35 cellular contexts compared by ENCODE assay signal in the genomic region with DNA sequence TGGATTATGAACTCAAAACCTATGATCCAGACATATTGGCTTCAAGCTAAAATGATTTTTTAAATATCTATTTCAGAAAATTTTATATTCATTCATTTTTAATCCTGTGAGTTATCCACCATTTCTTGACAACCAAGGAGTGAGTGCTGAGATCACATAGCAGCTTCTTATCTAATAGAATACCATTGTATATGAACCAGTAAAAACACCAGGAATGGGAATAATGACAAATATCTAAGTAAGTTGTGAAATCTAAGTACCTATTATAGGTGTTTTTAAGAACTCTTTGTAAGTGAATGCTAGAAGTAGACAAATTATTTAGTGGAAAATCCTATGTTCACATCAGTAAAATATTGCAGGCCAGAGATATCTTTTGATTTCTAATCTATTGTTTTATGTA. TPM values are rescaled to one million over a fixed set of nuclear protein-coding genes. Genes with fewer than 3 reads are reported as not detected.
"Had no signal": no experiment of that assay in that cellular context is flagged by ENCODE, and none has a peak within 500 bp of the region (broad histone marks: within the 10 kb centered on the region; RNA-seq: fewer than 3 reads in every experiment).

No MANE protein-coding gene starts in this region.

- H3K9me3 ChIP-seq: adrenal gland, body of pancreas, breast epithelium had no signal

- DNase-seq: activated B cell treated with CpG ODN at 0.5 μM for 24 hours; activated CD4-positive, alpha-beta memory T cell treated with anti-CD3 and anti-CD28 coated beads for 36 hours; activated CD4-positive, alpha-beta T cell treated with anti-CD3 and anti-CD28 coated beads for 4 hours; activated CD4-positive, alpha-beta T cell treated with anti-CD3 and anti-CD28 coated beads, Interleukin-2, amount 10 ng/mL, durations not matched to agents 24 days and 14 days; activated CD4-positive, alpha-beta T cell treated with anti-CD3 and anti-CD28 coated beads, Interleukin-2, amount 50 U/mL, for 1 hour; activated CD4-positive, alpha-beta T cell treated with anti-CD3 and anti-CD28 coated beads, Interleukin-2, amount 50 U/mL, for 4 hours; activated CD4-positive, CD25-positive, alpha-beta regulatory T cell treated with anti-CD3 and anti-CD28 coated beads, Interleukin-2, amount 50 U/mL, for 72 hours; activated CD8-positive, alpha-beta memory T cell treated with anti-CD3 and anti-CD28 coated beads, Interleukin-2, amount 50 U/mL, for 4 hours; activated CD8-positive, alpha-beta T cell treated with anti-CD3 and anti-CD28 coated beads for 36 hours; activated effector memory CD4-positive, alpha-beta T cell treated with anti-CD3 and anti-CD28 coated beads, Interleukin-2, amount 50 U/mL, for 16 hours; activated gamma-delta T cell treated with Interleukin-2 at 50 U/mL for 16 hours; activated naive CD4-positive, alpha-beta T cell; activated naive CD4-positive, alpha-beta T cell treated with anti-CD3 and anti-CD28 coated beads for 36 hours; activated naive CD4-positive, alpha-beta T cell treated with anti-CD3 and anti-CD28 coated beads, Interleukin-2, amount 50 U/mL, for 16 hours; activated naive CD8-positive, alpha-beta T cell treated with anti-CD3 and anti-CD28 coated beads for 36 hours; activated T-cell treated with anti-CD3 and anti-CD28 coated beads for 4 hours; activated T-cell treated with anti-CD3 and anti-CD28 coated beads, Interleukin-2, amount 50 U/mL, for 1 hour; activated T-cell treated with anti-CD3 and anti-CD28 coated beads, Interleukin-2, amount 50 U/mL, for 4 hours; activated T-cell treated with anti-CD3 and anti-CD28 coated beads, Interleukin-2, amount 50 U/mL, for 72 hours; adrenal gland; amygdala; aorta; body of pancreas; brain microvascular endothelial cell; central memory CD4-positive, alpha-beta T cell; T-helper 1 cell; T-helper 2 cell; T-helper 9 cell had no signal

- H3K27ac ChIP-seq: adrenal gland, body of pancreas, brain microvascular endothelial cell, breast epithelium, VCaP had no signal

- H3K4me1 ChIP-seq: adrenal gland, body of pancreas, breast epithelium had no signal

- ATAC-seq: activated CD8-positive, alpha-beta T cell treated with anti-CD3 and anti-CD28 coated beads for 36 hours; activated naive CD4-positive, alpha-beta T cell treated with anti-CD3 and anti-CD28 coated beads, Interleukin-2, amount 50 U/mL, for 72 hours; activated T-cell treated with anti-CD3 and anti-CD28 coated beads, Interleukin-2, amount 50 U/mL, for 4 hours; activated T-cell treated with anti-CD3 and anti-CD28 coated beads, Interleukin-2, amount 50 U/mL, for 72 hours; activated T-helper 17 cell treated with anti-CD3 and anti-CD28 coated beads, Interleukin-2, amount 50 U/mL, for 72 hours; body of pancreas had no signal

- H3K4me3 ChIP-seq: adrenal gland, body of pancreas, breast epithelium had no signal

- H3K27me3 ChIP-seq: adrenal gland, body of pancreas, brain microvascular endothelial cell, breast epithelium had no signal

- H3K36me3 ChIP-seq: adrenal gland, brain microvascular endothelial cell, breast epithelium had no signal

RNA-seq across cellular contexts. Expression of a gene that starts 8.2 kb away (rescaled TPM):
- total RNA-seq: activated B cell treated with CpG ODN at 0.5 μM for 24 hours; activated CD4-positive, alpha-beta memory T cell treated with anti-CD3 and anti-CD28 coated beads for 36 hours; activated CD4-positive, alpha-beta T cell treated with anti-CD3 and anti-CD28 coated beads, Interleukin-2, amount 10 ng/mL, durations not matched to agents 24 days and 14 days; activated CD8-positive, alpha-beta memory T cell treated with anti-CD3 and anti-CD28 coated beads for 36 hours; activated CD8-positive, alpha-beta T cell treated with anti-CD3 and anti-CD28 coated beads for 36 hours; activated naive CD4-positive, alpha-beta T cell treated with anti-CD3 and anti-CD28 coated beads for 36 hours; activated naive CD4-positive, alpha-beta T cell treated with anti-CD3 and anti-CD28 coated beads, Interleukin-2, amount 50 U/mL, for 72 hours; activated naive CD8-positive, alpha-beta T cell treated with anti-CD3 and anti-CD28 coated beads for 36 hours; activated T-cell treated with anti-CD3 and anti-CD28 coated beads, Interleukin-2, amount 50 U/mL, for 72 hours; activated T-helper 1 cell treated with anti-CD3 and anti-CD28 coated beads, Interleukin-12 subunit alpha, Interleukin-12 subunit beta, Interleukin-2, Interleukin-4 antibody, amounts not matched to agents 30 ng/mL and 10 ng/mL and 1 ng/mL, durations not matched to agents 14 hours and 24 hours and 36 hours; activated T-helper 17 cell treated with anti-CD3 and anti-CD28 coated beads, Interleukin-2, amount 50 U/mL, for 72 hours had no signal

RNA-seq across cellular contexts. Expression of a gene that starts 45.3 kb away (rescaled TPM):
- total RNA-seq: activated B cell treated with CpG ODN at 0.5 μM for 24 hours; activated CD4-positive, alpha-beta memory T cell treated with anti-CD3 and anti-CD28 coated beads for 36 hours; activated CD4-positive, alpha-beta T cell treated with anti-CD3 and anti-CD28 coated beads, Interleukin-2, amount 10 ng/mL, durations not matched to agents 24 days and 14 days; activated CD8-positive, alpha-beta memory T cell treated with anti-CD3 and anti-CD28 coated beads for 36 hours; activated CD8-positive, alpha-beta T cell treated with anti-CD3 and anti-CD28 coated beads for 36 hours; activated naive CD4-positive, alpha-beta T cell treated with anti-CD3 and anti-CD28 coated beads for 36 hours; activated naive CD4-positive, alpha-beta T cell treated with anti-CD3 and anti-CD28 coated beads, Interleukin-2, amount 50 U/mL, for 72 hours; activated naive CD8-positive, alpha-beta T cell treated with anti-CD3 and anti-CD28 coated beads for 36 hours; activated T-cell treated with anti-CD3 and anti-CD28 coated beads, Interleukin-2, amount 50 U/mL, for 4 hours; activated T-cell treated with anti-CD3 and anti-CD28 coated beads, Interleukin-2, amount 50 U/mL, for 72 hours; activated T-helper 1 cell treated with anti-CD3 and anti-CD28 coated beads, Interleukin-12 subunit alpha, Interleukin-12 subunit beta, Interleukin-2, Interleukin-4 antibody, amounts not matched to agents 30 ng/mL and 10 ng/mL and 1 ng/mL, durations not matched to agents 14 hours and 24 hours and 36 hours; activated T-helper 17 cell treated with anti-CD3 and anti-CD28 coated beads, Interleukin-2, amount 50 U/mL, for 72 hours; adrenal gland; aorta; astrocyte; body of pancreas had no signal
- polyA plus RNA-seq: adrenal gland, aorta had no signal
